10 cellular contexts compared by ENCODE assay signal in genomic region chr9:83964973-83965349, GRCh38. TPM values are rescaled to one million over a fixed set of nuclear protein-coding genes. Genes with fewer than 3 reads are reported as not detected.
DNase-seq lines count a peak whose midpoint lies in the region; ATAC-seq and TF ChIP-seq lines count a peak whose summit lies in the region.
"Had no signal": no experiment of that assay in that cellular context is flagged by ENCODE, and none has a peak within 500 bp of the region (broad histone marks: within the 10 kb centered on the region; RNA-seq: fewer than 3 reads in every experiment).

No MANE protein-coding gene starts in this region.

- peaks cover 27% of the 10 kb centered on the region for H4K20me1 ChIP-seq in hepatocyte (ENCODE audit: insufficient read depth, poor library complexity, severe bottlenecking)

- no peaks in the 10 kb centered on the region for H3K9me2 ChIP-seq in hepatocyte (replicated peaks; ENCODE audit: insufficient read depth)

- H3K27ac ChIP-seq in hepatocyte, result peak overlapping the region; percentile 44
- H3K27ac ChIP-seq: upper lobe of left lung had no signal

- H3K36me3 ChIP-seq in hepatocyte (replicated peaks; ENCODE audit: insufficient read depth, low read depth), result peaks cover 7% of the 10 kb centered on the region
- peaks cover 32% of the 10 kb centered on the region for H3K36me3 ChIP-seq in MG63

- H3K79me2 ChIP-seq in hepatocyte, result peaks cover 11% of the 10 kb centered on the region

- TF ChIP-seq CTCF in AG10803 (conservative IDR thresholded peaks at IDR 0.05; ENCODE audit: low read length), result no peak
- TF ChIP-seq CTCF in GM12865 (IDR thresholded peaks at IDR 0.05; ENCODE audit: insufficient read depth, low read depth, low read length, missing control alignments), result no peak
- TF ChIP-seq CTCF in hepatocyte (IDR thresholded peaks at IDR 0.05; ENCODE audit: poor library complexity), result no peak

- no peak overlapping the region for H3K4me3 ChIP-seq in AG10803 (ENCODE audit: low read length)
- H3K4me3 ChIP-seq in GM12865 (ENCODE audit: low read depth, low read length), result no peak overlapping the region
- no peak overlapping the region for H3K4me3 ChIP-seq in hepatocyte
- H3K4me3 ChIP-seq in MG63, result no peak overlapping the region
- H3K4me3 ChIP-seq: upper lobe of left lung had no signal

- no peaks in the 10 kb centered on the region for H3K27me3 ChIP-seq in hepatocyte
- no peaks in the 10 kb centered on the region for H3K27me3 ChIP-seq in MG63
- H3K27me3 ChIP-seq: upper lobe of left lung had no signal

- WGBS in hepatocyte (ENCODE audit: low lambda C conversion rate, missing lambda C conversion rate), result 56% methylated on average over 2 of the region's 2 CpGs

- H3K4me2 ChIP-seq in hepatocyte, result no peak overlapping the region

- no peaks in the 10 kb centered on the region for H3K4me1 ChIP-seq in hepatocyte (ENCODE audit: insufficient read depth)
- H3K4me1 ChIP-seq: upper lobe of left lung had no signal

- peak; percentile 52 for DNase-seq in AG10803 (ENCODE audit: low read depth)
- DNase-seq in GM12865 (ENCODE audit: low read depth), result peak; percentile 39
- DNase-seq in SW480 (ENCODE audit: low spot score), result peak; percentile 35
- DNase-seq in hepatocyte (ENCODE audit: low spot score), result no peak
- no peak for DNase-seq in stimulated activated CD4-positive, alpha-beta T cell treated with anti-CD3 and anti-CD28 coated beads, Interleukin-2, amount 100 ng/mL, for 48 hours
- no peak for DNase-seq in MG63
- DNase-seq: cerebellar nuclear complex, upper lobe of left lung had no signal

- ATAC-seq in HG02870 (IDR thresholded peaks at IDR 0.05; ENCODE audit: unreplicated experiment), result no peak
- no peak for ATAC-seq in GM21528 (IDR thresholded peaks at IDR 0.05; ENCODE audit: low FRiP score, unreplicated experiment)

- no peak overlapping the region for H2AFZ ChIP-seq in hepatocyte

- H3K9me3 ChIP-seq in hepatocyte (ENCODE audit: low read depth), result no peaks in the 10 kb centered on the region
- H3K9me3 ChIP-seq in MG63, result no peaks in the 10 kb centered on the region
- H3K9me3 ChIP-seq: upper lobe of left lung had no signal

RNA-seq across cellular contexts. Expression of gene HNRNPK, which starts 15.1 kb away (rescaled TPM):
- total RNA-seq in hepatocyte, result 579 and 581 TPM in 2 replicates
- 398 and 458 TPM in 2 replicates for polyA plus RNA-seq in hepatocyte
- total RNA-seq in MG63 (2014; rRNA removed; shearing (Covaris generic); ENCODE audit: low replicate concordance), result 753 and 901 TPM in 2 replicates

RNA-seq across cellular contexts. Expression of gene RMI1, which starts 15.6 kb away (rescaled TPM):
- 5.4 and 5.8 TPM in 2 replicates for total RNA-seq in hepatocyte
- 3.4 and 4.2 TPM in 2 replicates for polyA plus RNA-seq in hepatocyte
- 11.6 and 34.4 TPM in 2 replicates for total RNA-seq in MG63 (2014; rRNA removed; shearing (Covaris generic); ENCODE audit: low replicate concordance)

RNA-seq across cellular contexts. Expression of gene KIF27, which starts 43.7 kb away (rescaled TPM):
- total RNA-seq in hepatocyte, result 4.4 and 4.6 TPM in 2 replicates
- polyA plus RNA-seq in hepatocyte, result 5.1 and 6.2 TPM in 2 replicates
- total RNA-seq in MG63 (2014; rRNA removed; shearing (Covaris generic); ENCODE audit: low replicate concordance), result 0.69 and 1.8 TPM in 2 replicates

Comparison
In these comparisons a context has a peak if more than half of its experiments do, and no peak if none do; other contexts are left out.
1. DNase-seq: peak in AG10803 (single experiment), GM12865 (single experiment) and SW480 (single experiment); none in hepatocyte (single experiment), stimulated activated CD4-positive, alpha-beta T cell treated with anti-CD3 and anti-CD28 coated beads, Interleukin-2, amount 100 ng/mL, for 48 hours (0 of 2) and MG63 (single experiment).